ENCODE assay signal across 9 cellular contexts in the genomic region with DNA sequence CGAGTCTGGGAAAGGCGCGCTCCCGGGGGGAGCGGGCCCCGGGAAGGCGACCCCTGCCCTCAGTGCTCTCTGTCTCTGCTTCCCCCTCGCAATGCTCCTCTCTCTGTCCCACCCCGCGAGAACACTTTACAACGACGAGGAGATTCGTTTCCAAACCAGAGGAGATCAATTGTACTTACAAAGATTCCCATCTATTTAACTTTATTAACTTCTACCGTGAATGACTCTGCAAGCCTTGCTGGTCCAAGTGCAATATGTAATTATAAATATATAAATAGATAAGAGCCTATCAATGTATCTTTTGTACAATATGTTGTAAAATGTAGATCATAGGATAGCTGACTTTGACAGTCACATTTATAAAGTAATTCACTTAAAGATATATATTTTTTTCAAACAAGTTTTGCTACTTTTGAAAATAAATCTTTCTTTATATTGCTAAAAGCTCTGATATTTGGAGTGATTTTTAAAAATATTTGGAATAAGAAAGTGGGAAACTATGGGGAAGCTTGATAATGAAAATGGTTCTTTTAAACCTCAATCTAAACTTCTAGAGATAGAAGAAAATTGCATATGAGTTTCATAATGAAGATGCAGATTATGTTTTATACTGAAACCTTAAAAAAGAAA. TPM values are rescaled to one million over a fixed set of nuclear protein-coding genes. Genes with fewer than 3 reads are reported as not detected.
DNase-seq lines count a peak whose midpoint lies in the region; ATAC-seq and TF ChIP-seq lines count a peak whose summit lies in the region.
"Had no signal": no experiment of that assay in that cellular context is flagged by ENCODE, and none has a peak within 500 bp of the region (broad histone marks: within the 10 kb centered on the region; RNA-seq: fewer than 3 reads in every experiment).

No MANE protein-coding gene starts in this region.

- H3K9ac ChIP-seq in HUES6 (ENCODE audit: low read length) (no peak overlapping the region), iPS-20b (ENCODE audit: low read depth, low read length) (no peak overlapping the region), smooth muscle cell (ENCODE audit: low read depth) (no peak overlapping the region)

- peak overlapping the region; percentile 94 for H3K4me2 ChIP-seq in smooth muscle cell

- H3K27me3 ChIP-seq in HUES6 (ENCODE audit: control insufficient read depth, insufficient read depth, low read length) (peaks cover 100% of the 10 kb centered on the region), iPS-20b (ENCODE audit: insufficient read depth, low read length) (peaks cover 100% of the 10 kb centered on the region), smooth muscle cell (ENCODE audit: low read depth) (peaks cover 71% of the 10 kb centered on the region)

- H3K36me3 ChIP-seq in HUES6 (ENCODE audit: control insufficient read depth, insufficient read depth, low read length), result no peaks in the 10 kb centered on the region
- no peaks in the 10 kb centered on the region for H3K36me3 ChIP-seq in iPS-20b (ENCODE audit: insufficient read depth, low read depth, low read length)
- no peaks in the 10 kb centered on the region for H3K36me3 ChIP-seq in smooth muscle cell (ENCODE audit: low read depth)

- H3K79me2 ChIP-seq in smooth muscle cell (ENCODE audit: low read depth), result no peaks in the 10 kb centered on the region

- no peak overlapping the region for H3K27ac ChIP-seq in HUES6 (ENCODE audit: low read depth, low read length)
- no peak overlapping the region for H3K27ac ChIP-seq in iPS-20b (ENCODE audit: low read length)
- no peak overlapping the region for H3K27ac ChIP-seq in smooth muscle cell (ENCODE audit: low read depth)

- WGBS in smooth muscle cell (ENCODE audit: low lambda C conversion rate), result 2% methylated on average over 13 of the region's 14 CpGs

- H3K4me1 Mint-ChIP-seq in activated CD8-positive, alpha-beta T cell treated with anti-CD3 and anti-CD28 coated beads, Interleukin-2, amount 10 ng/mL, durations not matched to agents 7 days and 5 days (ENCODE audit: low read depth), result peaks cover 21% of the 10 kb centered on the region

- in situ Hi-C loops in ACHN (cut with HindIII; ENCODE audit: low pct_ligation_motif_present, low pct_unique_long_range_greater_than_20kb, low sequenced_read_pairs), result no loop called here

- CTCF ChIA-PET in activated CD8-positive, alpha-beta T cell treated with anti-CD3 and anti-CD28 coated beads, Interleukin-2, amount 10 ng/mL, durations not matched to agents 7 days and 5 days (lab: Charles Lee), result interaction anchor here (0.9 to 2.6 kb wide), 5 partner anchors 25 to 172 kb away, joined by 3 to 9 read pairs (median 5); no protein-coding TSS in a partner anchor

- peak overlapping the region; percentile 16 for H3K4me3 Mint-ChIP-seq in activated CD8-positive, alpha-beta T cell treated with anti-CD3 and anti-CD28 coated beads, Interleukin-2, amount 10 ng/mL, durations not matched to agents 7 days and 5 days

- DNase-seq in activated CD8-positive, alpha-beta T cell treated with anti-CD3 and anti-CD28 coated beads, Interleukin-2, amount 10 ng/mL, durations not matched to agents 7 days and 5 days, result no peak
- DNase-seq in smooth muscle cell (lab: John Stamatoyannopoulos, UW; ENCODE audit: unreplicated experiment), result no peak
- no peak for DNase-seq in CD1c-positive myeloid dendritic cell (ENCODE audit: extremely low spot score)
- DNase-seq in dermis blood vessel endothelial cell, result no peak
- DNase-seq in ACHN, result no peak
- DNase-seq: stimulated activated CD4-positive, alpha-beta T cell treated with anti-CD3 and anti-CD28 coated beads, Interleukin-4, amount 100 ng/mL, for 1 hour had no signal

- TF ChIP-seq CTCF in smooth muscle cell (IDR thresholded peaks at IDR 0.05; ENCODE audit: borderline replicate concordance, insufficient read depth, poor library complexity, severe bottlenecking), result no peak

- ATAC-seq in activated CD8-positive, alpha-beta T cell treated with anti-CD3 and anti-CD28 coated beads, Interleukin-2, amount 10 ng/mL, durations not matched to agents 7 days and 5 days, result no peak
- ATAC-seq: GM12878 had no signal

- no peaks in the 10 kb centered on the region for H3K9me3 Mint-ChIP-seq in activated CD8-positive, alpha-beta T cell treated with anti-CD3 and anti-CD28 coated beads, Interleukin-2, amount 10 ng/mL, durations not matched to agents 7 days and 5 days (ENCODE audit: insufficient read depth)

- H3K9me3 ChIP-seq in HUES6 (ENCODE audit: control insufficient read depth, insufficient read depth, low read depth, low read length), result no peaks in the 10 kb centered on the region
- H3K9me3 ChIP-seq in iPS-20b (ENCODE audit: insufficient read depth, low read depth, low read length), result no peaks in the 10 kb centered on the region; the same call in 1 of the 2 replicates
- no peaks in the 10 kb centered on the region for H3K9me3 ChIP-seq in smooth muscle cell (replicated peaks; ENCODE audit: low read depth)

- H3K27ac Mint-ChIP-seq in activated CD8-positive, alpha-beta T cell treated with anti-CD3 and anti-CD28 coated beads, Interleukin-2, amount 10 ng/mL, durations not matched to agents 7 days and 5 days, result no peak overlapping the region

- peak overlapping the region; percentile 59 for H3K4me3 ChIP-seq in HUES6 (ENCODE audit: low read depth, low read length)
- peak overlapping the region; percentile 62 for H3K4me3 ChIP-seq in iPS-20b (ENCODE audit: low read length)
- H3K4me3 ChIP-seq in smooth muscle cell, result peak overlapping the region; percentile 52
- H3K4me3 ChIP-seq: GM12878 had no signal

- H4K20me1 ChIP-seq in smooth muscle cell (ENCODE audit: low read depth), result peaks cover 7% of the 10 kb centered on the region

- POLR2A ChIA-PET in activated CD8-positive, alpha-beta T cell treated with anti-CD3 and anti-CD28 coated beads, Interleukin-2, amount 10 ng/mL, durations not matched to agents 7 days and 5 days (lab: Charles Lee), result no interaction called here

- peaks cover 90% of the 10 kb centered on the region for H3K27me3 Mint-ChIP-seq in activated CD8-positive, alpha-beta T cell treated with anti-CD3 and anti-CD28 coated beads, Interleukin-2, amount 10 ng/mL, durations not matched to agents 7 days and 5 days (ENCODE audit: low read depth)

- no peaks in the 10 kb centered on the region for H3K36me3 Mint-ChIP-seq in activated CD8-positive, alpha-beta T cell treated with anti-CD3 and anti-CD28 coated beads, Interleukin-2, amount 10 ng/mL, durations not matched to agents 7 days and 5 days (ENCODE audit: low read depth)

- peaks cover 36% of the 10 kb centered on the region for H3K4me1 ChIP-seq in HUES6 (ENCODE audit: control insufficient read depth, insufficient read depth, low read length)
- peaks cover 11% of the 10 kb centered on the region; the same call in 1 of the 2 replicates for H3K4me1 ChIP-seq in iPS-20b (ENCODE audit: insufficient read depth, low read length)
- peaks cover 23% of the 10 kb centered on the region for H3K4me1 ChIP-seq in smooth muscle cell (ENCODE audit: low read depth)

- peak overlapping the region; percentile 82 for H2AFZ ChIP-seq in smooth muscle cell (ENCODE audit: low read depth)

- H3F3A ChIP-seq in smooth muscle cell (ENCODE audit: low read depth), result peaks cover 10% of the 10 kb centered on the region

RNA-seq across cellular contexts. Expression of a gene that starts 3.0 kb away (rescaled TPM):
- not detected for total RNA-seq in activated CD8-positive, alpha-beta T cell treated with anti-CD3 and anti-CD28 coated beads, Interleukin-2, amount 10 ng/mL, durations not matched to agents 7 days and 5 days
- total RNA-seq in smooth muscle cell, result 1.2 and 1.3 TPM in 2 replicates
- polyA plus RNA-seq in smooth muscle cell, result 2.4 and 3.3 TPM in 2 replicates
- total RNA-seq in dermis blood vessel endothelial cell, result not detected in 2 replicates
- polyA plus RNA-seq: GM12878 had no signal
